ENCODE assay signal across 9 cellular contexts in genomic region chr3:171028025-171028778, GRCh38. TPM values are rescaled to one million over a fixed set of nuclear protein-coding genes. Genes with fewer than 3 reads are reported as not detected.
A peak's percentile ranks its signal among the peaks of the same experiment; 100 is the strongest.
DNase-seq lines count a peak whose midpoint lies in the region; ATAC-seq and TF ChIP-seq lines count a peak whose summit lies in the region.
"Had no signal": no experiment of that assay in that cellular context is flagged by ENCODE, and none has a peak within 500 bp of the region (broad histone marks: within the 10 kb centered on the region; RNA-seq: fewer than 3 reads in every experiment).

No MANE protein-coding gene starts in this region.

- intact Hi-C loops in head of caudate nucleus (cut with DNase I): no loop called here
- intact Hi-C loops in aorta (cut with DNase I): no loop called here

- H3K9me3 ChIP-seq in parathyroid adenoma (ENCODE audit: control insufficient read depth, low read length) (no peaks in the 10 kb centered on the region), aorta (ENCODE audit: control insufficient read depth, low read length) (no peaks in the 10 kb centered on the region)

- H3K27me3 ChIP-seq in parathyroid adenoma (ENCODE audit: control insufficient read depth, insufficient read depth, low read length) (no peaks in the 10 kb centered on the region), aorta (ENCODE audit: control insufficient read depth in 1 of 2, insufficient read depth in 2 of 2, low read length in 1 of 2) (no peaks in the 10 kb centered on the region)

- TF ChIP-seq CTCF in parathyroid adenoma (IDR thresholded peaks at IDR 0.05): no peak

- H3K36me3 ChIP-seq in parathyroid adenoma (ENCODE audit: control insufficient read depth, insufficient read depth, low read length) (no peaks in the 10 kb centered on the region), aorta (ENCODE audit: control insufficient read depth in 1 of 2, insufficient read depth in 2 of 2, low read length in 1 of 2) (no peaks in the 10 kb centered on the region)

- 4 to 5% methylated on average over 39 of the region's 39 CpGs for WGBS in aorta, 2 donors

- H3K27ac ChIP-seq in parathyroid adenoma: no peak overlapping the region
- H3K27ac ChIP-seq in aorta (ENCODE audit: low read depth in 1 of 2, low read length in 2 of 2): peak overlapping the region in 1 of 2 donors; percentile 27

- peak; percentile 80 for DNase-seq in NCI-H1105 treated with DMSO at 0.1 percent for 48 hours (lab: John Stamatoyannopoulos, UW)
- peak; percentile 1 for DNase-seq in activated gamma-delta T cell treated with anti-CD3 and anti-CD28 coated beads, Interleukin-2, amount 50 U/mL, for 16 hours (ENCODE audit: low read depth)
- peak; percentile 11 to 76 (median 54) for DNase-seq in head of caudate nucleus
- DNase-seq in aorta: peak; percentile 70 to 90

- H2AFZ ChIP-seq in parathyroid adenoma: peak overlapping the region; percentile 81

- H3K79me2 ChIP-seq in parathyroid adenoma: no peaks in the 10 kb centered on the region

- H3K4me1 ChIP-seq in parathyroid adenoma (peaks cover 3% of the 10 kb centered on the region), aorta (ENCODE audit: control insufficient read depth in 1 of 2, insufficient read depth in 2 of 2, low read length in 2 of 2) (peaks cover 0 to 3% of the 10 kb centered on the region in 2 donors)

- ATAC-seq in GM19324 (IDR thresholded peaks at IDR 0.05; ENCODE audit: low FRiP score, unreplicated experiment) (peak; percentile 84), aorta (ENCODE audit: low FRiP score) (peak; percentile 73), GM18868 (IDR thresholded peaks at IDR 0.05; ENCODE audit: unreplicated experiment) (no peak), HG03095 (IDR thresholded peaks at IDR 0.05; ENCODE audit: unreplicated experiment) (no peak)

- H3K4me2 ChIP-seq in parathyroid adenoma (ENCODE audit: low read length): peak overlapping the region; percentile 72

- H3K4me3 ChIP-seq in parathyroid adenoma (ENCODE audit: low read depth, low read length) (peak overlapping the region; percentile 45), aorta (ENCODE audit: low read length in 2 of 2) (peak overlapping the region; percentile 40 to 45)

- no peak overlapping the region for H3K9ac ChIP-seq in parathyroid adenoma

RNA-seq across cellular contexts. Expression of gene SLC2A2, which starts 1.7 kb away (rescaled TPM):
- not detected for total RNA-seq in aorta
- 1 to 10 TPM in 1 of 2 donors, not detected in 1; 3.1 TPM for polyA plus RNA-seq in aorta
- total RNA-seq: subcutaneous adipose tissue had no signal

Comparison
In these comparisons a context has a peak if more than half of its experiments do, and no peak if none do; other contexts are left out.
1. ATAC-seq: peak in GM19324 (single experiment) and aorta (single experiment); none in GM18868 (single experiment) and HG03095 (single experiment).
2. DNase-seq: peak in every context shown above with its lines; median percentile 80 in NCI-H1105 treated with DMSO at 0.1 percent for 48 hours; 80 in aorta; 54 in head of caudate nucleus; 1 in activated gamma-delta T cell treated with anti-CD3 and anti-CD28 coated beads, Interleukin-2, amount 50 U/mL, for 16 hours.